ENCODE assay signal across 9 cellular contexts in the genomic region with DNA sequence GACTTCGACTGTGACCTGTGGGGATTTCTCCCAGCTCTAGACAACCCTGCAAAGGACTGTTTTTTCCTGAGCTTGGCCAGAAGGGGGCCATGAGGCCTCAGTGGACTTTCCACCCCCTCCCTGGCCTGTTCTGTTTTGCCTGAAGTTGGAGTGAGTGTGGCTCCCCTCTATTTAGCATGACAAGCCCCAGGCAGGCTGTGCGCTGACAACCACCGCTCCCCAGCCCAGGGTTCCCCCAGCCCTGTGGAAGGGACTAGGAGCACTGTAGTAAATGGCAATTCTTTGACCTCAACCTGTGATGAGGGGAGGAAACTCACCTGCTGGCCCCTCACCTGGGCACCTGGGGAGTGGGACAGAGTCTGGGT. TPM values are rescaled to one million over a fixed set of nuclear protein-coding genes. Genes with fewer than 3 reads are reported as not detected.
DNase-seq lines count a peak whose midpoint lies in the region; ATAC-seq and TF ChIP-seq lines count a peak whose summit lies in the region.
"Had no signal": no experiment of that assay in that cellular context is flagged by ENCODE, and none has a peak within 500 bp of the region (broad histone marks: within the 10 kb centered on the region; RNA-seq: fewer than 3 reads in every experiment).

No MANE protein-coding gene starts in this region.

- no peak overlapping the region for H3K4me3 ChIP-seq in PC-3 (ENCODE audit: low read length)
- no peak overlapping the region for H3K4me3 ChIP-seq in Karpas-422 (ENCODE audit: low read length)

- CTCF ChIA-PET in PC-3 (lab: Charles Lee): no interaction called here

- H3K4me1 ChIP-seq in PC-3 (ENCODE audit: insufficient read depth, low read length) (peaks cover 6% of the 10 kb centered on the region), Karpas-422 (ENCODE audit: low read length) (no peaks in the 10 kb centered on the region)

- no peaks in the 10 kb centered on the region for H4K20me1 ChIP-seq in PC-3 (ENCODE audit: low read length)
- no peaks in the 10 kb centered on the region for H4K20me1 ChIP-seq in Karpas-422 (ENCODE audit: insufficient read depth, low read depth, low read length)

- peaks cover 4% of the 10 kb centered on the region for H3K36me3 Mint-ChIP-seq in osteocyte (ENCODE audit: unreplicated experiment)
- H3K36me3 Mint-ChIP-seq in activated T-cell treated with anti-CD3 and anti-CD28 coated beads, Interleukin-2, amount 50 U/mL, for 24 hours (ENCODE audit: low read depth): no peaks in the 10 kb centered on the region

- H3K27ac Mint-ChIP-seq in osteocyte (ENCODE audit: unreplicated experiment): peak overlapping the region; percentile 96
- no peak overlapping the region for H3K27ac Mint-ChIP-seq in activated T-cell treated with anti-CD3 and anti-CD28 coated beads, Interleukin-2, amount 50 U/mL, for 24 hours

- no peaks in the 10 kb centered on the region for H3K36me3 ChIP-seq in PC-3 (ENCODE audit: low read depth, low read length)
- no peaks in the 10 kb centered on the region for H3K36me3 ChIP-seq in Karpas-422 (ENCODE audit: insufficient read depth, low read length)
- H3K36me3 ChIP-seq: neutrophil had no signal

- H2AFZ ChIP-seq in PC-3 (ENCODE audit: low read length) (no peak overlapping the region), Karpas-422 (ENCODE audit: low read length) (no peak overlapping the region)

- no TSS peak for BruUV-seq in PC-3 (replicated peaks; lab: Mats Ljungman, UMichigan)

- H3F3A ChIP-seq in PC-3 (ENCODE audit: low read length, unreplicated experiment): no peaks in the 10 kb centered on the region

- H3K4me2 ChIP-seq in PC-3 (ENCODE audit: low read length) (no peak overlapping the region), Karpas-422 (ENCODE audit: low read depth, low read length, poor library complexity, severe bottlenecking) (no peak overlapping the region)

- H3K9ac ChIP-seq in PC-3 (ENCODE audit: low read length) (no peak overlapping the region), Karpas-422 (ENCODE audit: low read length) (no peak overlapping the region)

- DNase-seq in AG09319 (ENCODE audit: extremely low read depth, low read depth): no peak
- no peak for DNase-seq in PC-3
- peak; percentile 29 for DNase-seq in fibroblast of peridontal ligament (ENCODE audit: extremely low read depth)
- DNase-seq in osteocyte (ENCODE audit: extremely low spot score, unreplicated experiment): no peak
- DNase-seq in T-helper 9 cell: no peak
- DNase-seq in Karpas-422: no peak
- DNase-seq in activated T-cell treated with anti-CD3 and anti-CD28 coated beads, Interleukin-2, amount 50 U/mL, for 24 hours: no peak

- H3K27me3 ChIP-seq in PC-3 (ENCODE audit: low read length) (no peaks in the 10 kb centered on the region), Karpas-422 (ENCODE audit: low read length) (no peaks in the 10 kb centered on the region)

- no peaks in the 10 kb centered on the region for H3K9me3 ChIP-seq in PC-3 (ENCODE audit: low read length)
- no peaks in the 10 kb centered on the region for H3K9me3 ChIP-seq in Karpas-422 (ENCODE audit: low read length)
- H3K9me3 ChIP-seq: neutrophil had no signal

- peaks cover 1% of the 10 kb centered on the region for H3K27me3 Mint-ChIP-seq in osteocyte (ENCODE audit: unreplicated experiment)
- H3K27me3 Mint-ChIP-seq in activated T-cell treated with anti-CD3 and anti-CD28 coated beads, Interleukin-2, amount 50 U/mL, for 24 hours: peaks cover 7% of the 10 kb centered on the region

- no peaks in the 10 kb centered on the region for H3K79me2 ChIP-seq in PC-3 (ENCODE audit: low read length)
- H3K79me2 ChIP-seq in Karpas-422 (ENCODE audit: low read length): no peaks in the 10 kb centered on the region

- intact Hi-C loops in PC-3 (cut with micrococcal nuclease): no loop called here

- TF ChIP-seq CTCF in AG09319 (IDR thresholded peaks at IDR 0.05; ENCODE audit: low read depth, low read length) (peak; percentile 35), PC-3 (conservative IDR thresholded peaks at IDR 0.05; ENCODE audit: low read depth, low read length) (peak; percentile 48), osteocyte (IDR thresholded peaks at IDR 0.05) (peak; percentile 41)

- ATAC-seq in PC-3 (peak; percentile 47; the same call in 1 of the 2 replicates), HG02885 (IDR thresholded peaks at IDR 0.05; ENCODE audit: poor library complexity, unreplicated experiment) (no peak)

- H3K4me3 Mint-ChIP-seq in osteocyte (ENCODE audit: unreplicated experiment): no peak overlapping the region
- no peak overlapping the region for H3K4me3 Mint-ChIP-seq in activated T-cell treated with anti-CD3 and anti-CD28 coated beads, Interleukin-2, amount 50 U/mL, for 24 hours

- peaks cover 42% of the 10 kb centered on the region for H3K4me1 Mint-ChIP-seq in osteocyte (ENCODE audit: unreplicated experiment)
- no peaks in the 10 kb centered on the region for H3K4me1 Mint-ChIP-seq in activated T-cell treated with anti-CD3 and anti-CD28 coated beads, Interleukin-2, amount 50 U/mL, for 24 hours (ENCODE audit: low read depth)

- H3K27ac ChIP-seq in PC-3 (ENCODE audit: low read length) (no peak overlapping the region), Karpas-422 (ENCODE audit: low read length) (no peak overlapping the region)
- H3K27ac ChIP-seq: neutrophil had no signal

- POLR2A ChIA-PET in PC-3 (lab: Charles Lee; ENCODE audit: unreplicated experiment): no interaction called here

- no peaks in the 10 kb centered on the region for H3K9me3 Mint-ChIP-seq in osteocyte (ENCODE audit: unreplicated experiment)
- no peaks in the 10 kb centered on the region for H3K9me3 Mint-ChIP-seq in activated T-cell treated with anti-CD3 and anti-CD28 coated beads, Interleukin-2, amount 50 U/mL, for 24 hours

- H3K9me2 ChIP-seq in PC-3 (replicated peaks; ENCODE audit: low read length): no peaks in the 10 kb centered on the region
- no peaks in the 10 kb centered on the region for H3K9me2 ChIP-seq in Karpas-422 (replicated peaks; ENCODE audit: insufficient read depth, low read length)

RNA-seq across cellular contexts. Expression of gene NGFR, which starts 19.3 kb away (rescaled TPM):
- total RNA-seq in PC-3 (2014; rRNA removed) (0.29 TPM in 1 of 2 replicates, not detected in the other), osteocyte (2.8 and 3.6 TPM in 2 replicates)
- total RNA-seq in Karpas-422 (2014; rRNA removed; shearing (Covaris generic); ENCODE audit: low replicate concordance): 0.07 TPM in 1 of 2 replicates, not detected in the other
